In the genomic region with DNA sequence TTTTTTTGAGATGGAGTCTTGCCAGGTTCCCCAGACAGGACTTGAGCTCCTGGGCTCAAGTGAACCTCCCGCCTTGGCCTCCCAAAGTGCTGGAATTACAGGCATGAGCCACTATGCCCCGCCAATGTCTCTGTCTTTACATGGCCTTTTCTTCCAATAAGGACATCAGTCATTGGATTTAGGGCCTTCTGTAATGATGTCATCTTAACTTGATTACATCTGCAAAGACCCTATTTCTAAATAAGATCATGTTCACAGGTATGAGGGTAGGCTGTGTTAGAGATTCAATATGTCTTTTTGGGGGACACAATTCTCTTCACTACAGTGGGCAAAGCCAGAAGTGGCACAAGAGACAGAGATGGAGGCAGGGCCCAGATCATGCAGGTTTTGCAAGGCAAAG, we compare ENCODE assay signal across 11 cellular contexts.
"Had no signal": no experiment of that assay in that cellular context is flagged by ENCODE, and none has a peak within 500 bp of the region (broad histone marks: within the 10 kb centered on the region; RNA-seq: fewer than 3 reads in every experiment).

No MANE protein-coding gene starts in this region.

- H3K4me2 ChIP-seq: GM23338 had no signal

- H2AFZ ChIP-seq: GM23248, GM23338 had no signal

- H3K9ac ChIP-seq: GM23248 had no signal

- H3K4me1 ChIP-seq: HAP-1 had no signal

- DNase-seq: GM23248, GOT3, H7, H9, HCEC 1CT, HFFc6 had no signal

- ATAC-seq: GM23338, HCT116 had no signal

- H3K4me3 ChIP-seq: GM23248, GM23338, HAP-1 had no signal

- H3K9me3 ChIP-seq: HAP-1 had no signal

- H3K27ac ChIP-seq: GM23248 had no signal

- FAIRE-seq: H1, H54 had no signal

- H3K36me3 ChIP-seq: HAP-1 had no signal
